Comparison of ENCODE assay signal across 19 cellular contexts in genomic region chr4:150547154-150547838, GRCh38. TPM values are rescaled to one million over a fixed set of nuclear protein-coding genes. Genes with fewer than 3 reads are reported as not detected.
A peak's percentile ranks its signal among the peaks of the same experiment; 100 is the strongest.
DNase-seq lines count a peak whose midpoint lies in the region; ATAC-seq and TF ChIP-seq lines count a peak whose summit lies in the region.
"Had no signal": no experiment of that assay in that cellular context is flagged by ENCODE, and none has a peak within 500 bp of the region (broad histone marks: within the 10 kb centered on the region; RNA-seq: fewer than 3 reads in every experiment).

No MANE protein-coding gene starts in this region.

- no peak overlapping the region for H2BK5ac ChIP-seq in neuronal stem cell (ENCODE audit: low read length)

- H3K4me2 ChIP-seq in GM23338 (no peak overlapping the region), neuronal stem cell (ENCODE audit: insufficient read depth, low read length, poor library complexity, severe bottlenecking) (no peak overlapping the region)
- H3K4me2 ChIP-seq: A549 had no signal

- H3K79me2 ChIP-seq in GM23338 (replicated peaks; ENCODE audit: insufficient read depth) = no peaks in the 10 kb centered on the region

- peak overlapping the region; percentile 9 for H3K9ac ChIP-seq in endodermal cell (ENCODE audit: extremely low read depth, low read length, poor library complexity, severe bottlenecking)
- H3K9ac ChIP-seq in neuronal stem cell (ENCODE audit: low read depth, low read length, poor library complexity) = no peak overlapping the region

- H3K27ac Mint-ChIP-seq in GM23338 (0 out of 2 replicates have a peak overlapping the region, but pooled peaks have one; percentile 10), endodermal cell (no peak overlapping the region)
- H3K27ac Mint-ChIP-seq: CD14-positive monocyte; CD8-positive, alpha-beta T cell had no signal

- H3K4me1 Mint-ChIP-seq in GM23338 (peaks cover 9% of the 10 kb centered on the region; the same call in 2 of the 3 replicates), endodermal cell (peaks cover 22% of the 10 kb centered on the region)
- H3K4me1 Mint-ChIP-seq: CD14-positive monocyte had no signal

- H3K27me3 ChIP-seq in GM23338 (ENCODE audit: insufficient read depth) (no peaks in the 10 kb centered on the region), endodermal cell (ENCODE audit: control insufficient read depth, insufficient read depth, low read length, poor library complexity, severe bottlenecking) (no peaks in the 10 kb centered on the region), neuronal stem cell (ENCODE audit: control insufficient read depth in 3 of 3, insufficient read depth in 3 of 3, low read depth in 1 of 3, low read length in 3 of 3) (no peaks in the 10 kb centered on the region)

- no peak overlapping the region for H2BK12ac ChIP-seq in neuronal stem cell (ENCODE audit: low read length)

- H3K4me3 Mint-ChIP-seq in GM23338 = no peak overlapping the region
- no peak overlapping the region for H3K4me3 Mint-ChIP-seq in endodermal cell
- H3K4me3 Mint-ChIP-seq: CD14-positive monocyte; CD8-positive, alpha-beta T cell had no signal

- H3K9me3 Mint-ChIP-seq in GM23338 = no peaks in the 10 kb centered on the region
- H3K9me3 Mint-ChIP-seq in endodermal cell = peaks cover 1% of the 10 kb centered on the region
- H3K9me3 Mint-ChIP-seq: CD8-positive, alpha-beta T cell had no signal

- H3K36me3 Mint-ChIP-seq in GM23338 (ENCODE audit: low read depth) (no peaks in the 10 kb centered on the region), endodermal cell (ENCODE audit: low read depth) (peaks cover 5% of the 10 kb centered on the region)
- H3K36me3 Mint-ChIP-seq: CD14-positive monocyte had no signal

- H3K4ac ChIP-seq in neuronal stem cell (ENCODE audit: low read length) = no peak overlapping the region

- H3K9me3 ChIP-seq in endodermal cell (ENCODE audit: control insufficient read depth, low read length) (no peaks in the 10 kb centered on the region), neuronal stem cell (replicated peaks in 1 of 2; ENCODE audit: control insufficient read depth in 2 of 2, insufficient read depth in 1 of 2, low read depth in 1 of 2, low read length in 2 of 2) (no peaks in the 10 kb centered on the region)
- H3K9me3 ChIP-seq: A549, Caco-2 had no signal

- no peak overlapping the region for H3K27ac ChIP-seq in GM23338 (ENCODE audit: low read depth)
- no peak overlapping the region for H3K27ac ChIP-seq in endodermal cell (ENCODE audit: low read depth, low read length)
- H3K27ac ChIP-seq in neuronal stem cell (replicated peaks; ENCODE audit: low read length) = peak overlapping the region; percentile 83
- H3K27ac ChIP-seq: A549, HL-60 had no signal

- H3K27me3 Mint-ChIP-seq in GM23338 (ENCODE audit: insufficient read depth, low read depth, poor library complexity) (peaks cover 2% of the 10 kb centered on the region), endodermal cell (ENCODE audit: insufficient read depth) (no peaks in the 10 kb centered on the region)

- H3K9me2 ChIP-seq in GM23338 (ENCODE audit: insufficient read depth) = no peaks in the 10 kb centered on the region

- H3K14ac ChIP-seq in neuronal stem cell (ENCODE audit: low read length) = no peak overlapping the region

- H2AK5ac ChIP-seq in neuronal stem cell (ENCODE audit: low read depth, low read length) = no peak overlapping the region

- no peaks in the 10 kb centered on the region for H4K20me1 ChIP-seq in GM23338 (replicated peaks; ENCODE audit: insufficient read depth)

- H3K4me1 ChIP-seq in GM23338 (ENCODE audit: insufficient read depth) = peaks cover 5% of the 10 kb centered on the region
- peaks cover 8% of the 10 kb centered on the region for H3K4me1 ChIP-seq in endodermal cell (ENCODE audit: control insufficient read depth, insufficient read depth, low read length)
- H3K4me1 ChIP-seq in neuronal stem cell (ENCODE audit: control insufficient read depth in 2 of 2, insufficient read depth in 1 of 2, low read depth in 1 of 2, low read length in 2 of 2) = peaks cover 6 to 7% of the 10 kb centered on the region in 2 donors
- H3K4me1 ChIP-seq: A549, Caco-2 had no signal

- TF ChIP-seq CTCF in GM23338 (conservative IDR thresholded peaks at IDR 0.05; ENCODE audit: low read depth in 2 of 2) (no peak), endodermal cell (conservative IDR thresholded peaks at IDR 0.05) (no peak)

- H2BK15ac ChIP-seq in neuronal stem cell (ENCODE audit: low read length) = no peak overlapping the region

- ATAC-seq in GM23338 (no peak), HG03135 (IDR thresholded peaks at IDR 0.05; ENCODE audit: unreplicated experiment) (no peak)
- ATAC-seq: A549; CD8-positive, alpha-beta T cell; HCT116 had no signal

- DNase-seq in GM23338 (ENCODE audit: low spot score) = no peak
- peak; percentile 81 for DNase-seq in NCI-H82 treated with DMSO at 0.1 percent for 48 hours (lab: John Stamatoyannopoulos, UW; ENCODE audit: unreplicated experiment)
- DNase-seq in endodermal cell = no peak
- peak; percentile 45 for DNase-seq in neuronal stem cell (ENCODE audit: low spot score)
- no peak for DNase-seq in COLO668 (lab: John Stamatoyannopoulos, UW; ENCODE audit: unreplicated experiment)
- DNase-seq in NCI-H1436 (lab: John Stamatoyannopoulos, UW) = no peak
- no peak for DNase-seq in DMS79 treated with DMSO at 0.1 percent for 48 hours (lab: John Stamatoyannopoulos, UW)
- DNase-seq: Caco-2; CD8-positive, alpha-beta T cell; DMS 273 treated with DMSO at 0.1 percent for 48 hours; DMS79; EL; KBM-7 had no signal

- H2BK120ac ChIP-seq in neuronal stem cell (ENCODE audit: low read depth, low read length) = no peak overlapping the region

- no peaks in the 10 kb centered on the region for H3K79me1 ChIP-seq in neuronal stem cell (ENCODE audit: low read depth, low read length)

- H3K4me3 ChIP-seq in GM23338 (no peak overlapping the region), endodermal cell (ENCODE audit: low read length) (peak overlapping the region; percentile 28), neuronal stem cell (ENCODE audit: low read length in 2 of 2) (no peak overlapping the region)
- H3K4me3 ChIP-seq: A549 had no signal

- H4K8ac ChIP-seq in neuronal stem cell (ENCODE audit: low read depth, low read length) = no peak overlapping the region

- H3K36me3 ChIP-seq in GM23338 (ENCODE audit: insufficient read depth) = no peaks in the 10 kb centered on the region
- peaks cover 2% of the 10 kb centered on the region for H3K36me3 ChIP-seq in endodermal cell (ENCODE audit: control insufficient read depth, insufficient read depth, low read length)
- no peaks in the 10 kb centered on the region for H3K36me3 ChIP-seq in neuronal stem cell (replicated peaks in 1 of 2; ENCODE audit: control insufficient read depth in 2 of 2, insufficient read depth in 2 of 2, low read length in 2 of 2)

- H3K23ac ChIP-seq in neuronal stem cell (ENCODE audit: low read depth, low read length, poor library complexity) = no peak overlapping the region

- H4K91ac ChIP-seq in neuronal stem cell (ENCODE audit: low read depth, low read length, poor library complexity) = no peak overlapping the region

- 76 to 97% methylated on average over 3 to 4 of the region's 4 CpGs for WGBS in endodermal cell (ENCODE audit: insufficient coverage in 1 of 2, insufficient read length in 1 of 2), 2 experiments
- no CpG with 5 or more reads among the region's 4 CpGs for WGBS in neuronal stem cell (ENCODE audit: extremely low coverage in 2 of 2, insufficient read length in 2 of 2, insufficient replicate concordance in 1 of 2), 2 donors

- H3F3A ChIP-seq in GM23338 (replicated peaks; ENCODE audit: low read depth) = no peaks in the 10 kb centered on the region

- H3K18ac ChIP-seq in neuronal stem cell (ENCODE audit: low read length) = no peak overlapping the region

- H2AFZ ChIP-seq in GM23338 = no peak overlapping the region
- H2AFZ ChIP-seq in neuronal stem cell (ENCODE audit: low read length) = peak overlapping the region; percentile 9

TF ChIP-seq in GM23338, 12 proteins besides CTCF, POLR2A, EP300 and RAD21 (continues in another document):
- TF ChIP-seq ETS1 (IDR thresholded peaks at IDR 0.05) (no peak), JUNB (IDR thresholded peaks at IDR 0.05; ENCODE audit: unreplicated experiment) (no peak), POLR2AphosphoS5 (IDR thresholded peaks at IDR 0.05; ENCODE audit: low read depth) (no peak), ZNF114 (CRISPR knock-in tag; IDR thresholded peaks at IDR 0.05) (no peak), EZH2 (IDR thresholded peaks at IDR 0.05; ENCODE audit: low read depth, unreplicated experiment) (no peak)

RNA-seq across cellular contexts. Expression of gene MAB21L2, which starts 34.7 kb away (rescaled TPM):
- total RNA-seq in GM23338 (2014; rRNA removed; shearing (Covaris generic)) = not detected in 2 replicates
- polyA plus RNA-seq in GM23338 (2016; fragmentation: Nextera tagmentation; extraction: Ambion mirVana) = 0.39 and 0.42 TPM in 2 replicates
- total RNA-seq in endodermal cell = not detected
- polyA plus RNA-seq in endodermal cell (2013, experiment 1 of 2) = 12.6 TPM
- 11.1 TPM for polyA plus RNA-seq in endodermal cell (2013, experiment 2 of 2)
- 5.0 TPM for polyA plus RNA-seq in neuronal stem cell (2013, experiment 1 of 2)
- 5.1 TPM for polyA plus RNA-seq in neuronal stem cell (2013, experiment 2 of 2)
- total RNA-seq: Caco-2; CD8-positive, alpha-beta T cell had no signal
- polyA plus RNA-seq: A549, BJ, CD14-positive monocyte had no signal

Comparison
In these comparisons a context has a peak if more than half of its experiments do, and no peak if none do; other contexts are left out.
1. DNase-seq: peak in NCI-H82 treated with DMSO at 0.1 percent for 48 hours (single experiment) and neuronal stem cell (single experiment); none in GM23338 (single experiment), endodermal cell (single experiment), COLO668 (single experiment), NCI-H1436 (single experiment) and DMS79 treated with DMSO at 0.1 percent for 48 hours (single experiment).